ENCODE assay signal across 22 cellular contexts in genomic region chr2:168143813-168144212, GRCh38.
DNase-seq lines count a peak whose midpoint lies in the region; ATAC-seq, FAIRE-seq and TF ChIP-seq lines count a peak whose summit lies in the region.
"Had no signal": no experiment of that assay in that cellular context is flagged by ENCODE, and none has a peak within 500 bp of the region (broad histone marks: within the 10 kb centered on the region; RNA-seq: fewer than 3 reads in every experiment).

No MANE protein-coding gene starts in this region.

- H3K9me3 Mint-ChIP-seq in activated CD4-positive, alpha-beta memory T cell treated with anti-CD3 and anti-CD28 coated beads for 36 hours = no peaks in the 10 kb centered on the region
- H3K9me3 Mint-ChIP-seq in activated CD4-positive, alpha-beta memory T cell treated with anti-CD3 and anti-CD28 coated beads, Interleukin-2, amount 10 ng/mL, durations not matched to agents 7 days and 5 days = no peaks in the 10 kb centered on the region
- H3K9me3 Mint-ChIP-seq in MCF 10A (ENCODE audit: unreplicated experiment) = no peaks in the 10 kb centered on the region
- H3K9me3 Mint-ChIP-seq in stimulated activated memory B cell treated with anti-CD40 and anti-IgM and Interleukin-4, amounts not matched to agents 10 μg/mL and 1 μg/mL and 100 μg/mL, for 72 hours = no peaks in the 10 kb centered on the region
- H3K9me3 Mint-ChIP-seq: CD4-positive, CD25-positive, alpha-beta regulatory T cell; CD8-positive, alpha-beta T cell had no signal

- H3K4me1 Mint-ChIP-seq in activated CD4-positive, alpha-beta memory T cell treated with anti-CD3 and anti-CD28 coated beads for 36 hours (ENCODE audit: low read depth) = peaks cover 3% of the 10 kb centered on the region
- no peaks in the 10 kb centered on the region for H3K4me1 Mint-ChIP-seq in activated CD4-positive, alpha-beta memory T cell treated with anti-CD3 and anti-CD28 coated beads, Interleukin-2, amount 10 ng/mL, durations not matched to agents 7 days and 5 days
- no peaks in the 10 kb centered on the region for H3K4me1 Mint-ChIP-seq in MCF 10A (ENCODE audit: insufficient read depth, unreplicated experiment)
- H3K4me1 Mint-ChIP-seq in stimulated activated memory B cell treated with anti-CD40 and anti-IgM and Interleukin-4, amounts not matched to agents 10 μg/mL and 1 μg/mL and 100 μg/mL, for 72 hours = no peaks in the 10 kb centered on the region
- H3K4me1 Mint-ChIP-seq: B cell had no signal

- H3K27me3 Mint-ChIP-seq in activated CD4-positive, alpha-beta memory T cell treated with anti-CD3 and anti-CD28 coated beads for 36 hours = no peaks in the 10 kb centered on the region
- H3K27me3 Mint-ChIP-seq in activated CD4-positive, alpha-beta memory T cell treated with anti-CD3 and anti-CD28 coated beads, Interleukin-2, amount 10 ng/mL, durations not matched to agents 7 days and 5 days = no peaks in the 10 kb centered on the region
- no peaks in the 10 kb centered on the region for H3K27me3 Mint-ChIP-seq in MCF 10A (ENCODE audit: insufficient read depth, unreplicated experiment)
- H3K27me3 Mint-ChIP-seq in stimulated activated memory B cell treated with anti-CD40 and anti-IgM and Interleukin-4, amounts not matched to agents 10 μg/mL and 1 μg/mL and 100 μg/mL, for 72 hours = no peaks in the 10 kb centered on the region
- H3K27me3 Mint-ChIP-seq: B cell; CD4-positive, CD25-positive, alpha-beta regulatory T cell had no signal

- no TSS peak for BruUV-seq in MCF 10A (replicated peaks; lab: Mats Ljungman, UMichigan)

- no peak overlapping the region for H3K27ac Mint-ChIP-seq in activated CD4-positive, alpha-beta memory T cell treated with anti-CD3 and anti-CD28 coated beads for 36 hours
- H3K27ac Mint-ChIP-seq in activated CD4-positive, alpha-beta memory T cell treated with anti-CD3 and anti-CD28 coated beads, Interleukin-2, amount 10 ng/mL, durations not matched to agents 7 days and 5 days = no peak overlapping the region
- H3K27ac Mint-ChIP-seq in MCF 10A (ENCODE audit: low read depth, unreplicated experiment) = no peak overlapping the region
- H3K27ac Mint-ChIP-seq in stimulated activated memory B cell treated with anti-CD40 and anti-IgM and Interleukin-4, amounts not matched to agents 10 μg/mL and 1 μg/mL and 100 μg/mL, for 72 hours = no peak overlapping the region
- H3K27ac Mint-ChIP-seq: B cell had no signal

- CTCF ChIA-PET in activated CD4-positive, alpha-beta memory T cell treated with anti-CD3 and anti-CD28 coated beads for 36 hours (lab: Charles Lee) = no interaction called here
- CTCF ChIA-PET in activated CD4-positive, alpha-beta memory T cell treated with anti-CD3 and anti-CD28 coated beads, Interleukin-2, amount 10 ng/mL, durations not matched to agents 7 days and 5 days (lab: Charles Lee) = no interaction called here
- CTCF ChIA-PET in MCF 10A (lab: Yijun Ruan, JAX) = interaction anchor here (0.6 to 0.9 kb wide), 6 partner anchors 13 to 597 kb away, joined by 3 to 6 read pairs (median 3); no protein-coding TSS in a partner anchor

- no peak for TF ChIP-seq CTCF in epithelial cell of esophagus (IDR thresholded peaks at IDR 0.05; ENCODE audit: insufficient read depth, low read depth, low read length, missing control alignments)
- TF ChIP-seq CTCF in MCF 10A (IDR thresholded peaks at IDR 0.05; ENCODE audit: unreplicated experiment) = no peak

- H3K4me3 ChIP-seq in epithelial cell of esophagus (ENCODE audit: low read length) = no peak overlapping the region
- H3K4me3 ChIP-seq: BLaER1, GM23248 had no signal

- H3K4me3 Mint-ChIP-seq in activated CD4-positive, alpha-beta memory T cell treated with anti-CD3 and anti-CD28 coated beads for 36 hours = no peak overlapping the region
- no peak overlapping the region for H3K4me3 Mint-ChIP-seq in activated CD4-positive, alpha-beta memory T cell treated with anti-CD3 and anti-CD28 coated beads, Interleukin-2, amount 10 ng/mL, durations not matched to agents 7 days and 5 days
- no peak overlapping the region for H3K4me3 Mint-ChIP-seq in MCF 10A (ENCODE audit: unreplicated experiment)
- no peak overlapping the region for H3K4me3 Mint-ChIP-seq in stimulated activated memory B cell treated with anti-CD40 and anti-IgM and Interleukin-4, amounts not matched to agents 10 μg/mL and 1 μg/mL and 100 μg/mL, for 72 hours
- H3K4me3 Mint-ChIP-seq: B cell; CD4-positive, CD25-positive, alpha-beta regulatory T cell; CD8-positive, alpha-beta T cell had no signal

- POLR2A ChIA-PET in activated CD4-positive, alpha-beta memory T cell treated with anti-CD3 and anti-CD28 coated beads for 36 hours (lab: Charles Lee) = no interaction called here
- POLR2A ChIA-PET in activated CD4-positive, alpha-beta memory T cell treated with anti-CD3 and anti-CD28 coated beads, Interleukin-2, amount 10 ng/mL, durations not matched to agents 7 days and 5 days (lab: Charles Lee) = no interaction called here
- POLR2A ChIA-PET in MCF 10A (lab: Yijun Ruan, JAX) = interaction anchor here (0.6 kb wide), 2 partner anchors 849 to 1226 kb away, joined by 3 to 4 read pairs; no protein-coding TSS in a partner anchor

- no peak for ATAC-seq in stimulated activated memory B cell treated with anti-CD40 and anti-IgM and Interleukin-4, amounts not matched to agents 10 μg/mL and 1 μg/mL and 100 μg/mL, for 72 hours
- ATAC-seq: CD8-positive, alpha-beta T cell had no signal

- FAIRE-seq in urothelium cell line (lab: Jason Lieb, UNC) = peak; percentile 42
- FAIRE-seq: A204.1, G401.6, GM12892, H1 had no signal

- intact Hi-C loops in activated CD4-positive, alpha-beta memory T cell treated with anti-CD3 and anti-CD28 coated beads for 36 hours (cut with micrococcal nuclease) = no loop called here
- intact Hi-C loops in MCF 10A (cut with micrococcal nuclease) = no loop called here

- DNase-seq in activated CD4-positive, alpha-beta memory T cell treated with anti-CD3 and anti-CD28 coated beads for 36 hours = peak; percentile 30
- no peak for DNase-seq in activated CD4-positive, alpha-beta memory T cell treated with anti-CD3 and anti-CD28 coated beads, Interleukin-2, amount 10 ng/mL, durations not matched to agents 7 days and 5 days
- DNase-seq in SK-N-DZ (ENCODE audit: low spot score) (peak; percentile 9), epithelial cell of esophagus (ENCODE audit: low read depth) (peak; percentile 61), urothelium cell line (ENCODE audit: low spot score) (no peak), MCF 10A (ENCODE audit: unreplicated experiment) (no peak), NCI-H2227 treated with DMSO at 0.1 percent for 48 hours (lab: John Stamatoyannopoulos, UW) (no peak)
- DNase-seq: Caco-2; CD4-positive, CD25-positive, alpha-beta regulatory T cell; CD8-positive, alpha-beta T cell; DMS153; DND-41; GM23248; H7; HCEC 1CT had no signal

- H3K36me3 Mint-ChIP-seq in activated CD4-positive, alpha-beta memory T cell treated with anti-CD3 and anti-CD28 coated beads for 36 hours = no peaks in the 10 kb centered on the region
- H3K36me3 Mint-ChIP-seq in activated CD4-positive, alpha-beta memory T cell treated with anti-CD3 and anti-CD28 coated beads, Interleukin-2, amount 10 ng/mL, durations not matched to agents 7 days and 5 days (ENCODE audit: low read depth) = peaks cover 12% of the 10 kb centered on the region
- H3K36me3 Mint-ChIP-seq in MCF 10A (ENCODE audit: insufficient read depth, unreplicated experiment) = no peaks in the 10 kb centered on the region
- H3K36me3 Mint-ChIP-seq in stimulated activated memory B cell treated with anti-CD40 and anti-IgM and Interleukin-4, amounts not matched to agents 10 μg/mL and 1 μg/mL and 100 μg/mL, for 72 hours = peaks cover 14% of the 10 kb centered on the region

Comparison
In these comparisons a context has a peak if more than half of its experiments do, and no peak if none do; other contexts are left out.
1. DNase-seq: peak in activated CD4-positive, alpha-beta memory T cell treated with anti-CD3 and anti-CD28 coated beads for 36 hours (single experiment), SK-N-DZ (single experiment) and epithelial cell of esophagus (single experiment); none in activated CD4-positive, alpha-beta memory T cell treated with anti-CD3 and anti-CD28 coated beads, Interleukin-2, amount 10 ng/mL, durations not matched to agents 7 days and 5 days (single experiment), urothelium cell line (single experiment), MCF 10A (single experiment) and NCI-H2227 treated with DMSO at 0.1 percent for 48 hours (single experiment).